In the genomic region with DNA sequence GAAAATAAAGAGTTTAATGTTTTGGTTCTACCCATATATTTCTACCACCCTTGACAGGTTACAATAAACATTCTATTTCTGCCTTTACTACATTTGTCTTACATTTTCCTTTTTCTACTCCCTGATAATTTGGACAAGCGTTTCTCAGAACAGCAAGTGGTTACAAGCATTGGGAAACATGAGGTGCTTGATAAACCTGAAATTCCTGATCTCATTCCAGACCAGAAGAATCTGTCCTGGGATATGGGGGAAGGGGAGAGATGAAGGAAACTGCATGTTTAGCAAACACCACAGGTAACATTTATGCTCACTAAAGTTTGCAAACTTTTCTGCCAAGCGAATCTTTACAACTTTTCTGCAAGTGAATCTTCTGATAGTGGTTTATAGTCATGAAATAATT, we compare ENCODE assay signal across 13 cellular contexts. TPM values are rescaled to one million over a fixed set of nuclear protein-coding genes. Genes with fewer than 3 reads are reported as not detected.
"Had no signal": no experiment of that assay in that cellular context is flagged by ENCODE, and none has a peak within 500 bp of the region (broad histone marks: within the 10 kb centered on the region; RNA-seq: fewer than 3 reads in every experiment).

No MANE protein-coding gene starts in this region.

- H3K9me3 ChIP-seq: gastroesophageal sphincter had no signal

- H3K27me3 ChIP-seq: gastroesophageal sphincter had no signal

- H3K36me3 ChIP-seq: gastroesophageal sphincter, WERI-Rb-1 had no signal

- H3K4me3 ChIP-seq: gastroesophageal sphincter had no signal

- H3K4me1 ChIP-seq: gastroesophageal sphincter had no signal

- ATAC-seq: activated CD8-positive, alpha-beta T cell treated with anti-CD3 and anti-CD28 coated beads for 36 hours; gastroesophageal sphincter; sciatic nerve; T-cell had no signal

- DNase-seq: activated CD4-positive, alpha-beta T cell treated with anti-CD3 and anti-CD28 coated beads for 4 hours; activated CD8-positive, alpha-beta memory T cell treated with anti-CD3 and anti-CD28 coated beads, Interleukin-2, amount 50 U/mL, for 4 hours; activated CD8-positive, alpha-beta T cell treated with anti-CD3 and anti-CD28 coated beads for 36 hours; activated naive CD8-positive, alpha-beta T cell treated with anti-CD3 and anti-CD28 coated beads, Interleukin-2, amount 10 ng/mL, durations not matched to agents 7 days and 5 days; anterior cingulate cortex; stimulated activated naive CD4-positive, alpha-beta T cell; T-cell; T1000; WERI-Rb-1 had no signal

- H3K27ac ChIP-seq: gastroesophageal sphincter, WERI-Rb-1 had no signal

RNA-seq across cellular contexts. Expression of gene DSC1, which starts 28.3 kb away (rescaled TPM):
- total RNA-seq: gastroesophageal sphincter, pulmonary artery endothelial cell, sciatic nerve, ureter had no signal
